Comparison of ENCODE assay signal across 1 cellular context in genomic region chr10:88880287-88881094, GRCh38.
TF ChIP-seq lines count a peak whose summit lies in the region.

No MANE protein-coding gene starts in this region.

TF ChIP-seq in WTC11, 78 proteins besides CTCF, POLR2A, EP300 and RAD21 (continued from another document):
- TF ChIP-seq GRHL2 (CRISPR knock-in tag; IDR thresholded peaks at IDR 0.05; ENCODE audit: insufficient replicate concordance, severe bottlenecking) (no peak), FOXK1 (CRISPR knock-in tag; IDR thresholded peaks at IDR 0.05) (peak; percentile 54), SMAD3 (CRISPR knock-in tag; IDR thresholded peaks at IDR 0.05; ENCODE audit: borderline replicate concordance) (no peak), JUN (CRISPR knock-in tag; IDR thresholded peaks at IDR 0.05) (no peak), RELA (CRISPR knock-in tag; IDR thresholded peaks at IDR 0.05; ENCODE audit: borderline replicate concordance) (peak; percentile 81; the same call in 1 of the 2 replicates), ATF6 (CRISPR knock-in tag; IDR thresholded peaks at IDR 0.05) (no peak), MAX (CRISPR knock-in tag; IDR thresholded peaks at IDR 0.05) (peak; percentile 96), PREB (CRISPR knock-in tag; IDR thresholded peaks at IDR 0.05; ENCODE audit: borderline replicate concordance) (no peak), KAT7 (CRISPR knock-in tag; IDR thresholded peaks at IDR 0.05; ENCODE audit: borderline replicate concordance) (peak; percentile 95; the same call in 1 of the 2 replicates), FOXP1 (CRISPR knock-in tag; IDR thresholded peaks at IDR 0.05; ENCODE audit: borderline replicate concordance) (no peak), ZNF232 (CRISPR knock-in tag; IDR thresholded peaks at IDR 0.05) (0 out of 2 replicates have a peak, but pooled peaks have one; percentile 37), ELF4 (CRISPR knock-in tag; IDR thresholded peaks at IDR 0.05; ENCODE audit: low read depth) (no peak), SOX15 (CRISPR knock-in tag; IDR thresholded peaks at IDR 0.05) (no peak), SMAD4 (CRISPR knock-in tag; IDR thresholded peaks at IDR 0.05) (no peak), NR2C2 (CRISPR knock-in tag; IDR thresholded peaks at IDR 0.05) (no peak), TEAD1 (CRISPR knock-in tag; IDR thresholded peaks at IDR 0.05) (peak; percentile 56; the same call in 1 of the 2 replicates), ESRRA (CRISPR knock-in tag; IDR thresholded peaks at IDR 0.05; ENCODE audit: borderline replicate concordance) (no peak), CBFB (CRISPR knock-in tag; IDR thresholded peaks at IDR 0.05; ENCODE audit: low read depth) (no peak), MYBL2 (CRISPR knock-in tag; IDR thresholded peaks at IDR 0.05) (peak; percentile 84), NR1H2 (CRISPR knock-in tag; IDR thresholded peaks at IDR 0.05) (no peak), JAZF1 (CRISPR knock-in tag; IDR thresholded peaks at IDR 0.05) (no peak), ZSCAN18 (CRISPR knock-in tag; IDR thresholded peaks at IDR 0.05) (no peak), ZNF121 (CRISPR knock-in tag; IDR thresholded peaks at IDR 0.05) (no peak), GTF2I (CRISPR knock-in tag; conservative IDR thresholded peaks at IDR 0.05) (no peak), NR3C1 (CRISPR knock-in tag; conservative IDR thresholded peaks at IDR 0.05; ENCODE audit: low read depth) (no peak), ZNF317 (CRISPR knock-in tag; IDR thresholded peaks at IDR 0.05; ENCODE audit: borderline replicate concordance, low read depth) (no peak)
- TF ChIP-seq, protein P1, sequence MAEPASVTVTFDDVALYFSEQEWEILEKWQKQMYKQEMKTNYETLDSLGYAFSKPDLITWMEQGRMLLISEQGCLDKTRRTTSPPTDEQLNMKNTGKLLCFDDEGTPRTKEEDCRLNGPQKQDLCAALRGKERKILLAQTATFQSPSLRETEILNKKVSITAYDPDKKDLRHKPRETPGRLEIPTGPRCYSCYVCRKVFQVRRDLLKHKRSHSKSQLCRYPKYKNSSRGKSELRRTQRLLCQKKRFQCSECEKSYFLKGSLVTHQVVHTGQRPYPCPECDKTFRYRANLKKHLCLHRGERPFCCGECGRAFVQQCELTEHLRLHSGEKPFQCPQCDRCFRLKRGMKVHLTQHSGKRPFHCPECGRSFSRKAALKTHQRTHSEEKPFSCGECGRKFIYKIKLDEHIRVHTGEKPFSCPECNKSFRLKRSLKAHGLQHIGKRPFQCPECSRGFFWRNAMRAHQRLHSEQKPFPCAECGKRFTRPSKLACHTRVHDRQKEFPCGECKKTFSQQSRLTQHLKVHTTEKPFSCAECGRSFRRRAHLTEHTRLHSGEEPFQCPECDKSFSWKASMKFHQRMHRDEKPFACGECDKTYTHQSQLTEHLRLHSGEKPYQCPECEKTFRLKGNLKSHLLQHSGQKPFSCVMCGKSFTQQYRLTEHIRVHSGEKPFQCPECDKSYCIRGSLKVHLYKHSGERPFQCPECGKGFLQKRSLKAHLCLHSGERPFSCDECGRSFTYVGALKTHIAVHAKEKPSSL (CRISPR knock-in tag; conservative IDR thresholded peaks at IDR 0.05): no peak
- TF ChIP-seq, protein P2, sequence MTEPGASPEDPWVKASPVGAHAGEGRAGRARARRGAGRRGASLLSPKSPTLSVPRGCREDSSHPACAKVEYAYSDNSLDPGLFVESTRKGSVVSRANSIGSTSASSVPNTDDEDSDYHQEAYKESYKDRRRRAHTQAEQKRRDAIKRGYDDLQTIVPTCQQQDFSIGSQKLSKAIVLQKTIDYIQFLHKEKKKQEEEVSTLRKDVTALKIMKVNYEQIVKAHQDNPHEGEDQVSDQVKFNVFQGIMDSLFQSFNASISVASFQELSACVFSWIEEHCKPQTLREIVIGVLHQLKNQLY (CRISPR knock-in tag; IDR thresholded peaks at IDR 0.05): no peak
- TF ChIP-seq, protein P3, sequence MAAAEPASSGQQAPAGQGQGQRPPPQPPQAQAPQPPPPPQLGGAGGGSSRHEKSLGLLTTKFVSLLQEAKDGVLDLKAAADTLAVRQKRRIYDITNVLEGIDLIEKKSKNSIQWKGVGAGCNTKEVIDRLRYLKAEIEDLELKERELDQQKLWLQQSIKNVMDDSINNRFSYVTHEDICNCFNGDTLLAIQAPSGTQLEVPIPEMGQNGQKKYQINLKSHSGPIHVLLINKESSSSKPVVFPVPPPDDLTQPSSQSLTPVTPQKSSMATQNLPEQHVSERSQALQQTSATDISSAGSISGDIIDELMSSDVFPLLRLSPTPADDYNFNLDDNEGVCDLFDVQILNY (CRISPR knock-in tag; IDR thresholded peaks at IDR 0.05): peak; percentile 83; the same call in 1 of the 2 replicates
- TF ChIP-seq, protein P4, sequence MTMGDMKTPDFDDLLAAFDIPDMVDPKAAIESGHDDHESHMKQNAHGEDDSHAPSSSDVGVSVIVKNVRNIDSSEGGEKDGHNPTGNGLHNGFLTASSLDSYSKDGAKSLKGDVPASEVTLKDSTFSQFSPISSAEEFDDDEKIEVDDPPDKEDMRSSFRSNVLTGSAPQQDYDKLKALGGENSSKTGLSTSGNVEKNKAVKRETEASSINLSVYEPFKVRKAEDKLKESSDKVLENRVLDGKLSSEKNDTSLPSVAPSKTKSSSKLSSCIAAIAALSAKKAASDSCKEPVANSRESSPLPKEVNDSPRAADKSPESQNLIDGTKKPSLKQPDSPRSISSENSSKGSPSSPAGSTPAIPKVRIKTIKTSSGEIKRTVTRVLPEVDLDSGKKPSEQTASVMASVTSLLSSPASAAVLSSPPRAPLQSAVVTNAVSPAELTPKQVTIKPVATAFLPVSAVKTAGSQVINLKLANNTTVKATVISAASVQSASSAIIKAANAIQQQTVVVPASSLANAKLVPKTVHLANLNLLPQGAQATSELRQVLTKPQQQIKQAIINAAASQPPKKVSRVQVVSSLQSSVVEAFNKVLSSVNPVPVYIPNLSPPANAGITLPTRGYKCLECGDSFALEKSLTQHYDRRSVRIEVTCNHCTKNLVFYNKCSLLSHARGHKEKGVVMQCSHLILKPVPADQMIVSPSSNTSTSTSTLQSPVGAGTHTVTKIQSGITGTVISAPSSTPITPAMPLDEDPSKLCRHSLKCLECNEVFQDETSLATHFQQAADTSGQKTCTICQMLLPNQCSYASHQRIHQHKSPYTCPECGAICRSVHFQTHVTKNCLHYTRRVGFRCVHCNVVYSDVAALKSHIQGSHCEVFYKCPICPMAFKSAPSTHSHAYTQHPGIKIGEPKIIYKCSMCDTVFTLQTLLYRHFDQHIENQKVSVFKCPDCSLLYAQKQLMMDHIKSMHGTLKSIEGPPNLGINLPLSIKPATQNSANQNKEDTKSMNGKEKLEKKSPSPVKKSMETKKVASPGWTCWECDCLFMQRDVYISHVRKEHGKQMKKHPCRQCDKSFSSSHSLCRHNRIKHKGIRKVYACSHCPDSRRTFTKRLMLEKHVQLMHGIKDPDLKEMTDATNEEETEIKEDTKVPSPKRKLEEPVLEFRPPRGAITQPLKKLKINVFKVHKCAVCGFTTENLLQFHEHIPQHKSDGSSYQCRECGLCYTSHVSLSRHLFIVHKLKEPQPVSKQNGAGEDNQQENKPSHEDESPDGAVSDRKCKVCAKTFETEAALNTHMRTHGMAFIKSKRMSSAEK (CRISPR knock-in tag; IDR thresholded peaks at IDR 0.05; ENCODE audit: borderline replicate concordance): no peak
- TF ChIP-seq, protein P5, sequence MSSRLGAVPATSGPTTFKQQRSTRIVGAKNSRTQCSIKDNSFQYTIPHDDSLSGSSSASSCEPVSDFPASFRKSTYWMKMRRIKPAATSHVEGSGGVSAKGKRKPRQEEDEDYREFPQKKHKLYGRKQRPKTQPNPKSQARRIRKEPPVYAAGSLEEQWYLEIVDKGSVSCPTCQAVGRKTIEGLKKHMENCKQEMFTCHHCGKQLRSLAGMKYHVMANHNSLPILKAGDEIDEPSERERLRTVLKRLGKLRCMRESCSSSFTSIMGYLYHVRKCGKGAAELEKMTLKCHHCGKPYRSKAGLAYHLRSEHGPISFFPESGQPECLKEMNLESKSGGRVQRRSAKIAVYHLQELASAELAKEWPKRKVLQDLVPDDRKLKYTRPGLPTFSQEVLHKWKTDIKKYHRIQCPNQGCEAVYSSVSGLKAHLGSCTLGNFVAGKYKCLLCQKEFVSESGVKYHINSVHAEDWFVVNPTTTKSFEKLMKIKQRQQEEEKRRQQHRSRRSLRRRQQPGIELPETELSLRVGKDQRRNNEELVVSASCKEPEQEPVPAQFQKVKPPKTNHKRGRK (CRISPR knock-in tag; IDR thresholded peaks at IDR 0.05; ENCODE audit: borderline replicate concordance): no peak
- TF ChIP-seq, protein P6, sequence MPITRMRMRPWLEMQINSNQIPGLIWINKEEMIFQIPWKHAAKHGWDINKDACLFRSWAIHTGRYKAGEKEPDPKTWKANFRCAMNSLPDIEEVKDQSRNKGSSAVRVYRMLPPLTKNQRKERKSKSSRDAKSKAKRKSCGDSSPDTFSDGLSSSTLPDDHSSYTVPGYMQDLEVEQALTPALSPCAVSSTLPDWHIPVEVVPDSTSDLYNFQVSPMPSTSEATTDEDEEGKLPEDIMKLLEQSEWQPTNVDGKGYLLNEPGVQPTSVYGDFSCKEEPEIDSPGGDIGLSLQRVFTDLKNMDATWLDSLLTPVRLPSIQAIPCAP (CRISPR knock-in tag; IDR thresholded peaks at IDR 0.05): peak; percentile 57; the same call in 1 of the 2 replicates
